In the genomic region with DNA sequence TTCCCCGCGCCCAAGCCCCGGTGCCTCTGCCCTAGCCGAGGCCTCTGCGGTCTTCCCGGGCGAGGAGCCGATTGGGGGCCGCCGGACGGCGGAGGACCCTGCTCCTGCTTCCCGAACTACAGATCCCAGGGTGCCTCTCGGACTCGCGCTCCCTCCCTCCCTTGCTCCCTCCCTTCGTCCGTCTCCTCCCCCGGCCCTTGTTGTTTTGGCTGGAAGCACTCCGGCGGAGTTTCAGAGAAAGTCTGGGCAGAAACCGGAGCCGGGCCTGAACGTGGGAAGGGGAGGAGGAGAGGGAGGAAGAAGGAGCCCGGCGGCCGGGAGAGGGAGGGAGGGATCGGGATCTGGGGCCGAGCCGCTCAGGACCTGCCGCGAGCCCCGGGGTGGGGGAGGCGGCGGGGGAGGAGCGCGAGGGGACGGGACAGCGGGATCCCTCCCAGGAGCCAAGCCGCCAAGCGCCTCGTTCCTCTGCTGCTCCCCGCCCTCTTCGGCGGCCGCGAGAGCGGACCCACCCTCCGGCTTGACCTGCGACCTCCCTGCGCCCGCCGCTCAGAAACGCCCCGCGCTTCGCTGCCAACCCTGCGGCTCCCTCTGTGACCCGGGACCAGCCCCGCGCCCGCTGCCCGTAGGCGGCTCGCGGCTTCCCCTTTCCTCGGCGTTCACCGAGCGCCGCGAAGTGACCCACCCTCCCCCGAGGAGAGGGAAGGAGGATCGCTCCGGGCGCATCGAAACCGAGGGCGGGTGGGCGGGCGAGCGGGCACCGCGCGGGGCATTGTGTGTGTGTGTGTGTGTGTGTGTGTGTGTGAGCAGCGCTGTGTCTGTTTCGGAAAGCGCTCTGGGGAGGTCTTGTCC, we compare ENCODE assay signal across 8 cellular contexts. TPM values are rescaled to one million over a fixed set of nuclear protein-coding genes. Genes with fewer than 3 reads are reported as not detected.
DNase-seq lines count a peak whose midpoint lies in the region; ATAC-seq lines count a peak whose summit lies in the region.

No MANE protein-coding gene starts in this region.

- H3K4me3 ChIP-seq in neuron (ENCODE audit: low read length) = peak overlapping the region; percentile 95

- H3K9me3 Mint-ChIP-seq in activated naive CD4-positive, alpha-beta T cell treated with anti-CD3 and anti-CD28 coated beads, Interleukin-2, amount 50 U/mL, for 72 hours = no peaks in the 10 kb centered on the region

- no peaks in the 10 kb centered on the region for H3K9me3 ChIP-seq in neuron (ENCODE audit: low read length)

- DNase-seq in DMS 273 (lab: John Stamatoyannopoulos, UW; ENCODE audit: unreplicated experiment) = peak; percentile 91
- DNase-seq in NCI-H748 treated with DMSO at 0.1 percent for 48 hours (lab: John Stamatoyannopoulos, UW) = peak; percentile 28
- peak in 1 of 2 donors; percentile 34 for DNase-seq in activated naive CD4-positive, alpha-beta T cell treated with anti-CD3 and anti-CD28 coated beads, Interleukin-2, amount 50 U/mL, for 72 hours (ENCODE audit: low spot score in 2 of 2)
- DNase-seq in germinal center (ENCODE audit: low spot score) = peak; percentile 45
- no peak for DNase-seq in stimulated activated naive CD4-positive, alpha-beta T cell (lab: John Stamatoyannopoulos, UW)

- peaks cover 0 to 18% of the 10 kb centered on the region in 2 donors for H3K36me3 Mint-ChIP-seq in activated naive CD4-positive, alpha-beta T cell treated with anti-CD3 and anti-CD28 coated beads, Interleukin-2, amount 50 U/mL, for 72 hours

- peak overlapping the region; percentile 88 for H2AFZ ChIP-seq in neuron (ENCODE audit: low read depth, low read length)

- peaks cover 5% of the 10 kb centered on the region for H3K4me1 ChIP-seq in neuron (ENCODE audit: insufficient read depth, low read length)

- no peaks in the 10 kb centered on the region for H3K27me3 ChIP-seq in neuron (ENCODE audit: insufficient read depth, low read length)

- H3K27ac Mint-ChIP-seq in activated naive CD4-positive, alpha-beta T cell treated with anti-CD3 and anti-CD28 coated beads, Interleukin-2, amount 50 U/mL, for 72 hours = no peak overlapping the region

- H3K36me3 ChIP-seq in neuron (ENCODE audit: insufficient read depth, low read length) = no peaks in the 10 kb centered on the region

- ATAC-seq in GM19324 (IDR thresholded peaks at IDR 0.05; ENCODE audit: low FRiP score, unreplicated experiment) (peak; percentile 74), HG03342 (IDR thresholded peaks at IDR 0.05; ENCODE audit: unreplicated experiment) (peak; percentile 44)
- peak; percentile 48 to 56 for ATAC-seq in activated naive CD4-positive, alpha-beta T cell treated with anti-CD3 and anti-CD28 coated beads, Interleukin-2, amount 50 U/mL, for 72 hours

RNA-seq across cellular contexts. Expression of a gene that starts 0.5 kb away (rescaled TPM):
- 1 to 10 TPM in 1 of 2 donors, not detected in 1; 3.2 TPM for total RNA-seq in activated naive CD4-positive, alpha-beta T cell treated with anti-CD3 and anti-CD28 coated beads, Interleukin-2, amount 50 U/mL, for 72 hours

Comparison
In these comparisons a context has a peak if more than half of its experiments do, and no peak if none do; other contexts are left out.
1. DNase-seq: peak in DMS 273 (single experiment), NCI-H748 treated with DMSO at 0.1 percent for 48 hours (single experiment) and germinal center (single experiment); none in stimulated activated naive CD4-positive, alpha-beta T cell (0 of 6).
2. Peak in every context shown above with its lines, with median percentiles within 50 percentile points of each other: ATAC-seq.